22 cellular contexts compared by ENCODE assay signal in the genomic region with DNA sequence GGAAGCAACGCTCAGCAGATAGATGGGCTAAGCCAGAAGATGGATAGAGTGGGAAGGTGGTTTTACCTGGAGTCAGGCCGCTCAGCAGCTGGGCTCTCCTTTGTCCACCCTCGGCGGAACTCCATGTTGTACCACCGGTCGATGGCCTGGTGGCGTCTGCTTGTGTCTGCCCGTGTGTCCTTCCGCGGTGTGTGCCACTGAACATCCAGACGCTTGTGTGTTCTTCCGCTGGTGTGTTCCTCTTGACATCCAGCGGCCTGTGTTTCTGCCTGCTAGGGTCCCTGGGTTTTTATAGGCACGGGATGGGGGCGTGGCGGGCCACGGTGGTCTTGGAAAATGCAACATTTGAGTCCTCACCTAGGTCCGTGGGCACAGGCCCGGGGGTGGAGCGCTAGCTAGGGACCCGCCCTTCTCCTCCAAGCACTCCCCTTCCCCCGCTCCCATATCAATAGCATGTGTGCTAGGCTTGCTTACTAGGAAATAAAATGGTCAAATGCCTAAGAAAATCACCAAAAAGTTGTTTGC.
"Had no signal": no experiment of that assay in that cellular context is flagged by ENCODE, and none has a peak within 500 bp of the region (broad histone marks: within the 10 kb centered on the region; RNA-seq: fewer than 3 reads in every experiment).

No MANE protein-coding gene starts in this region.

- FAIRE-seq: bronchial epithelial cell, TTC549 had no signal

- H3K27me3 ChIP-seq: body of pancreas had no signal

- H3K9me3 ChIP-seq: body of pancreas had no signal

- H3K27ac ChIP-seq: body of pancreas, SK-N-MC, VCaP had no signal

- H3K4me3 Mint-ChIP-seq: activated CD4-positive, alpha-beta T cell treated with anti-CD3 and anti-CD28 coated beads for 36 hours; activated CD8-positive, alpha-beta T cell treated with anti-CD3 and anti-CD28 coated beads for 36 hours; activated naive CD4-positive, alpha-beta T cell treated with anti-CD3 and anti-CD28 coated beads, Interleukin-2, amount 50 U/mL, for 24 hours; T-cell had no signal

- H3K9me3 Mint-ChIP-seq: activated CD8-positive, alpha-beta T cell treated with anti-CD3 and anti-CD28 coated beads for 36 hours; activated naive CD4-positive, alpha-beta T cell treated with anti-CD3 and anti-CD28 coated beads, Interleukin-2, amount 50 U/mL, for 24 hours had no signal

- H3K4me1 ChIP-seq: body of pancreas had no signal

- H3K27ac Mint-ChIP-seq: activated CD4-positive, alpha-beta T cell treated with anti-CD3 and anti-CD28 coated beads for 36 hours; activated CD8-positive, alpha-beta T cell treated with anti-CD3 and anti-CD28 coated beads for 36 hours; activated naive CD4-positive, alpha-beta T cell treated with anti-CD3 and anti-CD28 coated beads, Interleukin-2, amount 50 U/mL, for 24 hours; T-cell had no signal

- ATAC-seq: activated CD4-positive, alpha-beta T cell treated with anti-CD3 and anti-CD28 coated beads for 36 hours; activated CD8-positive, alpha-beta T cell treated with anti-CD3 and anti-CD28 coated beads for 36 hours; body of pancreas; Panc1; Right ventricle myocardium inferior; T-cell had no signal

- H3K27me3 Mint-ChIP-seq: activated CD4-positive, alpha-beta T cell treated with anti-CD3 and anti-CD28 coated beads for 36 hours; activated CD8-positive, alpha-beta T cell treated with anti-CD3 and anti-CD28 coated beads for 36 hours; activated naive CD4-positive, alpha-beta T cell treated with anti-CD3 and anti-CD28 coated beads, Interleukin-2, amount 50 U/mL, for 24 hours; T-cell had no signal

- H3K4me3 ChIP-seq: body of pancreas, SK-N-MC had no signal

- DNase-seq: activated CD8-positive, alpha-beta memory T cell treated with anti-CD3 and anti-CD28 coated beads, Interleukin-2, amount 50 U/mL, for 4 hours; activated CD8-positive, alpha-beta T cell treated with anti-CD3 and anti-CD28 coated beads for 36 hours; aorta; body of pancreas; central memory CD4-positive, alpha-beta T cell; MM.1S; NCI-H1105; NCI-H1436; NCI-H1694 treated with DMSO at 0.1 percent for 48 hours; NCI-H2029 treated with DMSO at 0.1 percent for 48 hours; NCI-H345; NCI-H510A; T-cell; T1000 had no signal

- H3K36me3 Mint-ChIP-seq: activated naive CD4-positive, alpha-beta T cell treated with anti-CD3 and anti-CD28 coated beads, Interleukin-2, amount 50 U/mL, for 24 hours; T-cell had no signal

- H3K4me1 Mint-ChIP-seq: activated CD4-positive, alpha-beta T cell treated with anti-CD3 and anti-CD28 coated beads for 36 hours; activated naive CD4-positive, alpha-beta T cell treated with anti-CD3 and anti-CD28 coated beads, Interleukin-2, amount 50 U/mL, for 24 hours; T-cell had no signal
